35 cellular contexts compared by ENCODE assay signal in the genomic region with DNA sequence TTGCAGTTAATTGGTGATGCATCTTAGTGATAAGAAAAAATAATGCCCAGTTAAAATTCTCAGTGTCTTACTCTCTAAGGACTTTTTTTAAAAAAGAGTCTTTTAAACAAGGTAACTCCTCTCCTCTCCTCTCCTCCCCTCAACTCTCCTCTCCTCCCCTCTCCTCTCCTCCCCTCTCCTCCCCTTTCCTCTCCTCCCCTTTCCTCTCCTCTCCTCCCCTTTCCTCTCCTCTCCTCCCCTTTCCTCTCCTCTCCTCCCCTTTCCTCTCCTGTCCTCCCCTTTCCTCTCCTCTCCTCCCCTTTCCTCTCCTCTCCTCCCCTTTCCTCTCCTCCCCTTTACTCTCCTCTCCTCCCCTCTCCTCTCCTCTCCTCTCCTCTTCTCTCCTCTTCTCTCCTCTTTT.
DNase-seq lines count a peak whose midpoint lies in the region; ATAC-seq, FAIRE-seq and TF ChIP-seq lines count a peak whose summit lies in the region.
"Had no signal": no experiment of that assay in that cellular context is flagged by ENCODE, and none has a peak within 500 bp of the region (broad histone marks: within the 10 kb centered on the region; RNA-seq: fewer than 3 reads in every experiment).

No MANE protein-coding gene starts in this region.

- FAIRE-seq in HepG2 (lab: Jason Lieb, UNC) (no peak), K562 (lab: Jason Lieb, UNC) (no peak)
- FAIRE-seq: A204.1, A549, D721Med had no signal

- intact Hi-C loops in HepG2 (cut with micrococcal nuclease; ENCODE audit: unreplicated experiment) (no loop called here), right lobe of liver (cut with DNase I) (no loop called here), K562 (cut with micrococcal nuclease) (no loop called here)

- H3K27me3 ChIP-seq in HepG2 (ENCODE audit: control insufficient read depth in 1 of 2, insufficient read depth in 2 of 2, low read length in 2 of 2) (no peaks in the 10 kb centered on the region; a peak in 2 of 5 replicates), right lobe of liver (no peaks in the 10 kb centered on the region), K562 (ENCODE audit: control insufficient read depth in 2 of 2, insufficient read depth in 2 of 2, low read length in 2 of 2) (no peaks in the 10 kb centered on the region)
- H3K27me3 ChIP-seq: BE2C; BLaER1; BLaER1 treated with 17β-estradiol and CSF1 and Interleukin-3, amounts not matched to agents 10 nM and 100 nM had no signal

- H3K4me2 ChIP-seq in HepG2 (ENCODE audit: low read depth, low read length) (no peak overlapping the region), K562 (ENCODE audit: insufficient read depth, low read length) (no peak overlapping the region)
- H3K4me2 ChIP-seq: A549; BLaER1; BLaER1 treated with 17β-estradiol and CSF1 and Interleukin-3, amounts not matched to agents 10 nM and 100 nM had no signal

- H3K27ac Mint-ChIP-seq in glutamatergic neuron (ENCODE audit: unreplicated experiment) = peak overlapping the region; percentile 48
- H3K27ac Mint-ChIP-seq: B cell; CD4-positive, alpha-beta memory T cell; CD4-positive, alpha-beta T cell; CD4-positive, CD25-positive, alpha-beta regulatory T cell; CD8-positive, alpha-beta memory T cell; CD8-positive, alpha-beta T cell had no signal

- no peaks in the 10 kb centered on the region for H3K4me1 Mint-ChIP-seq in glutamatergic neuron (ENCODE audit: low read depth, unreplicated experiment)
- H3K4me1 Mint-ChIP-seq: B cell; CD14-positive monocyte; CD4-positive, alpha-beta memory T cell; CD4-positive, CD25-positive, alpha-beta regulatory T cell; CD8-positive, alpha-beta memory T cell had no signal

- H3K36me3 ChIP-seq in HepG2 (replicated peaks in 1 of 2; ENCODE audit: control insufficient read depth in 1 of 2, insufficient read depth in 2 of 2, low read length in 2 of 2) (no peaks in the 10 kb centered on the region), right lobe of liver (no peaks in the 10 kb centered on the region), K562 (ENCODE audit: control insufficient read depth, insufficient read depth, low read length) (no peaks in the 10 kb centered on the region)
- H3K36me3 ChIP-seq: BE2C; BLaER1; BLaER1 treated with 17β-estradiol and CSF1 and Interleukin-3, amounts not matched to agents 10 nM and 100 nM had no signal

- H3K4me1 ChIP-seq in HepG2 (ENCODE audit: insufficient read depth, low read length) (no peaks in the 10 kb centered on the region), right lobe of liver (no peaks in the 10 kb centered on the region), K562 (replicated peaks in 1 of 2; ENCODE audit: control insufficient read depth in 2 of 2, insufficient read depth in 2 of 2, low read length in 2 of 2) (no peaks in the 10 kb centered on the region)
- H3K4me1 ChIP-seq: A549; BE2C; BLaER1; BLaER1 treated with 17β-estradiol and CSF1 and Interleukin-3, amounts not matched to agents 10 nM and 100 nM; Caco-2 had no signal

- H3K27ac ChIP-seq in HepG2 (ENCODE audit: extremely low read length, insufficient read depth, low read length) (no peak overlapping the region), right lobe of liver (no peak overlapping the region), K562 (ENCODE audit: extremely low read depth, low read depth, low read length) (no peak overlapping the region)
- H3K27ac ChIP-seq: 22Rv1; A549; BLaER1; BLaER1 treated with 17β-estradiol and CSF1 and Interleukin-3, amounts not matched to agents 10 nM and 100 nM; C4-2B had no signal

- in situ Hi-C loops in HepG2 (cut with HindIII; ENCODE audit: extremely low pct_ligation_motif_present, low pct_unique_long_range_greater_than_20kb) (no loop called here), K562 (cut with MboI) (no loop called here)

- H3K9ac ChIP-seq in HepG2 (ENCODE audit: insufficient read depth, low read depth, low read length) (no peak overlapping the region), K562 (ENCODE audit: insufficient read depth in 1 of 2, low read depth in 2 of 2, low read length in 2 of 2) (no peak overlapping the region)
- H3K9ac ChIP-seq: BLaER1; BLaER1 treated with 17β-estradiol and CSF1 and Interleukin-3, amounts not matched to agents 10 nM and 100 nM had no signal

- ATAC-seq in HepG2 = no peak
- ATAC-seq in right lobe of liver = no peak
- no peak for ATAC-seq in K562
- ATAC-seq: A549; CD8-positive, alpha-beta T cell had no signal

- TF ChIP-seq EP300 in HepG2 (IDR thresholded peaks at IDR 0.05; ENCODE audit: low read depth in 2 of 2, low read length in 2 of 2) = no peak
- no peak for TF ChIP-seq EP300 in HepG2 (CRISPR knock-in tag; IDR thresholded peaks at IDR 0.05; ENCODE audit: borderline replicate concordance)
- no peak for TF ChIP-seq EP300 in K562 (IDR thresholded peaks at IDR 0.05; ENCODE audit: low read length)

- DNase-seq in HepG2 (ENCODE audit: low spot score) = no peak
- no peak for DNase-seq in right lobe of liver
- no peak for DNase-seq in K562 (ENCODE audit: extremely low read depth in 1 of 4, low spot score in 3 of 4)
- DNase-seq in glutamatergic neuron = no peak
- no peak for DNase-seq in HuH-7 (ENCODE audit: low spot score)
- DNase-seq in activated CD4-positive, alpha-beta T cell treated with anti-CD3 and anti-CD28 coated beads for 1 hour = no peak
- DNase-seq: 8988T; ACHN; AML-193; BE2C; C1 segment of cervical spinal cord; Caco-2; Calu3; CD4-positive, alpha-beta memory T cell; CD4-positive, alpha-beta T cell; CD4-positive, CD25-positive, alpha-beta regulatory T cell; CD8-positive, alpha-beta memory T cell; CD8-positive, alpha-beta T cell; COR-L47; DMS 273 treated with DMSO at 0.1 percent for 48 hours; DMS153; DMS53; DMS79; DMS79 treated with DMSO at 0.1 percent for 48 hours; DND-41; EL had no signal

- POLR2A ChIA-PET in HepG2 (lab: Yijun Ruan, JAX) = no interaction called here
- POLR2A ChIA-PET in K562 (lab: Yijun Ruan, JAX) = no interaction called here

- H3K9me1 ChIP-seq in K562 (ENCODE audit: control insufficient read depth, insufficient read depth, low read length) = no peaks in the 10 kb centered on the region

- peaks cover under 1% of the 10 kb centered on the region for H3K36me3 Mint-ChIP-seq in glutamatergic neuron (ENCODE audit: unreplicated experiment)
- H3K36me3 Mint-ChIP-seq: CD14-positive monocyte; CD4-positive, alpha-beta memory T cell; CD4-positive, CD25-positive, alpha-beta regulatory T cell; CD8-positive, alpha-beta memory T cell; CD8-positive, alpha-beta T cell had no signal

- CTCF ChIA-PET in HepG2 (lab: Yijun Ruan, JAX; ENCODE audit: low intra/inter-chr PET ratio, low total read pairs) (no interaction called here), K562 (lab: Yijun Ruan, JAX; ENCODE audit: low intra/inter-chr PET ratio) (no interaction called here)

- H4K20me1 ChIP-seq in HepG2 (ENCODE audit: insufficient read depth, low read length) (no peaks in the 10 kb centered on the region), K562 (replicated peaks; ENCODE audit: control insufficient read depth, insufficient read depth, low read length) (no peaks in the 10 kb centered on the region)
- H4K20me1 ChIP-seq: BLaER1; BLaER1 treated with 17β-estradiol and CSF1 and Interleukin-3, amounts not matched to agents 10 nM and 100 nM had no signal

- TF ChIP-seq RAD21 in HepG2 (CRISPR knock-in tag; IDR thresholded peaks at IDR 0.05) (no peak), K562 (CRISPR knock-in tag; conservative IDR thresholded peaks at IDR 0.05 in 1 of 2, IDR thresholded peaks at IDR 0.05 in 1 of 2) (no peak)

- H3K4me3 ChIP-seq in HepG2 (replicated peaks in 1 of 3; ENCODE audit: insufficient read depth in 1 of 3, low read depth in 2 of 3, low read length in 3 of 3) (no peak overlapping the region), right lobe of liver (no peak overlapping the region), K562 (no peak overlapping the region)
- H3K4me3 ChIP-seq: A549; BLaER1; BLaER1 treated with 17β-estradiol and CSF1 and Interleukin-3, amounts not matched to agents 10 nM and 100 nM had no signal

- BruUV-seq in HepG2 (replicated peaks; lab: Mats Ljungman, UMichigan) (no TSS peak), K562 (replicated peaks; lab: Mats Ljungman, UMichigan) (no TSS peak)

- H2AFZ ChIP-seq in HepG2 (ENCODE audit: low read length) (no peak overlapping the region), K562 (ENCODE audit: low read depth, low read length) (no peak overlapping the region)

- TF ChIP-seq POLR2A in HepG2 (IDR thresholded peaks at IDR 0.05; ENCODE audit: insufficient read depth in 1 of 2, low read depth in 2 of 2, low read length in 2 of 2) (no peak), right lobe of liver (IDR thresholded peaks at IDR 0.05) (no peak), K562 (conservative IDR thresholded peaks at IDR 0.05) (no peak)

- TF ChIP-seq CTCF in HepG2 (CRISPR knock-in tag; IDR thresholded peaks at IDR 0.05) (no peak), right lobe of liver (IDR thresholded peaks at IDR 0.05) (no peak), K562 (IDR thresholded peaks at IDR 0.05 in 2 of 3, conservative IDR thresholded peaks at IDR 0.05 in 1 of 3; ENCODE audit: insufficient read depth in 2 of 3, low read depth in 1 of 3, low read length in 3 of 3) (no peak), glutamatergic neuron (IDR thresholded peaks at IDR 0.05; ENCODE audit: partially characterized antibody, unreplicated experiment) (no peak)

- no peaks in the 10 kb centered on the region for H3K27me3 Mint-ChIP-seq in glutamatergic neuron (ENCODE audit: unreplicated experiment)
- H3K27me3 Mint-ChIP-seq: B cell; CD4-positive, alpha-beta memory T cell; CD4-positive, alpha-beta T cell; CD4-positive, CD25-positive, alpha-beta regulatory T cell; CD8-positive, alpha-beta memory T cell had no signal

- no peak overlapping the region for H3K4me3 Mint-ChIP-seq in glutamatergic neuron (ENCODE audit: unreplicated experiment)
- H3K4me3 Mint-ChIP-seq: B cell; CD14-positive monocyte; CD4-positive, alpha-beta memory T cell; CD4-positive, alpha-beta T cell; CD4-positive, CD25-positive, alpha-beta regulatory T cell; CD8-positive, alpha-beta memory T cell; CD8-positive, alpha-beta T cell had no signal

- H3K9me3 ChIP-seq in HepG2 (ENCODE audit: low read length) = no peaks in the 10 kb centered on the region
- H3K9me3 ChIP-seq in right lobe of liver = no peaks in the 10 kb centered on the region
- H3K9me3 ChIP-seq in K562 (replicated peaks; ENCODE audit: control insufficient read depth, insufficient read depth, low read depth, low read length) = no peaks in the 10 kb centered on the region
- H3K9me3 ChIP-seq: A549; BE2C; BLaER1; BLaER1 treated with 17β-estradiol and CSF1 and Interleukin-3, amounts not matched to agents 10 nM and 100 nM; Caco-2 had no signal

- H3K9me3 Mint-ChIP-seq in glutamatergic neuron (ENCODE audit: unreplicated experiment) = peaks cover 5% of the 10 kb centered on the region
- H3K9me3 Mint-ChIP-seq: CD8-positive, alpha-beta T cell had no signal

- no peaks in the 10 kb centered on the region for H3K79me2 ChIP-seq in HepG2 (ENCODE audit: insufficient read depth, low read length)
- H3K79me2 ChIP-seq in K562 (ENCODE audit: control insufficient read depth, insufficient read depth, low read length) = no peaks in the 10 kb centered on the region

TF ChIP-seq in HepG2, 621 proteins besides CTCF, POLR2A, EP300 and RAD21 (continues in another document):
- no peak for TF ChIP-seq NCOR1 (IDR thresholded peaks at IDR 0.05; ENCODE audit: borderline replicate concordance, low read length)

TF ChIP-seq in K562, 482 proteins besides CTCF, POLR2A, EP300 and RAD21:
- TF ChIP-seq PCBP2 (IDR thresholded peaks at IDR 0.05; ENCODE audit: low read depth, low read length, poor library complexity, severe bottlenecking) (peak; percentile 84), XRCC5 (IDR thresholded peaks at IDR 0.05; ENCODE audit: low read depth, low read length) (no peak)

Comparison
In these comparisons a context has a peak if more than half of its experiments do, and no peak if none do; other contexts are left out.
1. Of the 241 proteins assayed by ChIP-seq in both HepG2 and K562: peak only in HepG2: HNRNPK; only in K562: none; in both: PCBP2; in neither: 239.